Comparison of ENCODE assay signal across 28 cellular contexts in the genomic region with DNA sequence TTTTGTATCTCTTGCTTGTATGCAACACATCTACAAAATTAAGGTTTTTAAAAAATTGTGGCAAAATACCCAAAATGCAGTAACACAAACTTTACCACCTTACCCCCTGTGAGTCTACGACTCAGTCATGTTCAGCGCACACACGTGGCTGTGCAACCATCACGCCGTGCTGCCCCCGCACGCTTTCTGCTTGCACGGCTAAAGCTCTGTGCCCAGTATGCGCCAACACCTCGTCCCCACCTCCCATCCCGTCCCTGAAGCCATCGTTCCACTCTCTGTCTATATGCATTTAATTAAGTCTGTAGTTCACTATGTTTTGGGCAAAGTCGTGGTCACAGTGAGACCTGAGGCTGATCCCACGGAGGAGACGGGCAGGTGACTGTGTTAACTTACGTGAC. TPM values are rescaled to one million over a fixed set of nuclear protein-coding genes. Genes with fewer than 3 reads are reported as not detected.
"Had no signal": no experiment of that assay in that cellular context is flagged by ENCODE, and none has a peak within 500 bp of the region (broad histone marks: within the 10 kb centered on the region; RNA-seq: fewer than 3 reads in every experiment).

No MANE protein-coding gene starts in this region.

- ATAC-seq: left colon, natural killer cell, pancreas, right cardiac atrium, sciatic nerve had no signal

- H3K27me3 Mint-ChIP-seq: naive B cell; stimulated activated naive CD8-positive, alpha-beta T cell treated with anti-CD3 and anti-CD28 coated beads, Interleukin-15, Interleukin-2, amounts not matched to agents 100 ng/mL and 50 ng/mL, for 24 hours had no signal

- H3K36me3 ChIP-seq: left ventricle myocardium inferior, neural progenitor cell, pancreas, prostate gland, tibial nerve, uterus had no signal

- H2AFZ ChIP-seq: neural progenitor cell had no signal

- H3K27me3 ChIP-seq: pancreas, tibial nerve, uterus had no signal

- H3K27ac Mint-ChIP-seq: mesothelial cell of epicardium; naive B cell; natural killer cell; nephron progenitor cell; neural progenitor cell; stimulated activated effector memory CD8-positive, alpha-beta T cell treated with anti-CD3 and anti-CD28 coated beads, Interleukin-12 subunit alpha, Interleukin-12 subunit beta, amount 100 ng/mL, for 72 hours; stimulated activated naive CD8-positive, alpha-beta T cell treated with anti-CD3 and anti-CD28 coated beads, Interleukin-15, Interleukin-2, amounts not matched to agents 100 ng/mL and 50 ng/mL, for 24 hours had no signal

- DNase-seq: head of caudate nucleus; hippocampal formation; kidney; left colon; left ventricle myocardium inferior; mesendoderm; naive B cell; natural killer cell; nephron progenitor cell; pancreas; retina; right cardiac atrium; stimulated activated CD4-positive, alpha-beta T cell treated with anti-CD3 and anti-CD28 coated beads, Interleukin-12 subunit alpha, Interleukin-12 subunit beta, amount 100 ng/mL, for 4 hours; stimulated activated CD4-positive, alpha-beta T cell treated with anti-CD3 and anti-CD28 coated beads, Interleukin-15, amount 100 ng/mL, for 24 hours; stimulated activated CD4-positive, alpha-beta T cell treated with anti-CD3 and anti-CD28 coated beads, Interleukin-2, amount 100 ng/mL, for 24 hours; stimulated activated CD4-positive, alpha-beta T cell treated with anti-CD3 and anti-CD28 coated beads, Interleukin-4, amount 100 ng/mL, for 1 hour; stimulated activated naive CD4-positive, alpha-beta T cell; uterus had no signal

- H3K4me3 ChIP-seq: left ventricle myocardium inferior, lung, neural progenitor cell, pancreas, prostate gland, skin epidermis, tibial nerve, uterus had no signal

- H3K4me1 Mint-ChIP-seq: mesothelial cell of epicardium; naive B cell; natural killer cell; stimulated activated effector memory CD8-positive, alpha-beta T cell treated with anti-CD3 and anti-CD28 coated beads, Interleukin-12 subunit alpha, Interleukin-12 subunit beta, amount 100 ng/mL, for 72 hours had no signal

- H3K9me3 Mint-ChIP-seq: natural killer cell had no signal

- H3K4me2 ChIP-seq: neural progenitor cell had no signal

- H3K4me3 Mint-ChIP-seq: mesothelial cell of epicardium; natural killer cell; nephron progenitor cell; neural progenitor cell; stimulated activated effector memory CD8-positive, alpha-beta T cell treated with anti-CD3 and anti-CD28 coated beads, Interleukin-12 subunit alpha, Interleukin-12 subunit beta, amount 100 ng/mL, for 72 hours; stimulated activated naive CD8-positive, alpha-beta T cell treated with anti-CD3 and anti-CD28 coated beads, Interleukin-15, Interleukin-2, amounts not matched to agents 100 ng/mL and 50 ng/mL, for 24 hours had no signal

- H3K36me3 Mint-ChIP-seq: mesothelial cell of epicardium; naive B cell; natural killer cell; stimulated activated effector memory CD8-positive, alpha-beta T cell treated with anti-CD3 and anti-CD28 coated beads, Interleukin-12 subunit alpha, Interleukin-12 subunit beta, amount 100 ng/mL, for 72 hours had no signal

- H3K9me3 ChIP-seq: pancreas, prostate gland, uterus had no signal

- H3K27ac ChIP-seq: left ventricle myocardium inferior, neural progenitor cell, pancreas, prostate gland, skin epidermis, tibial nerve, uterus had no signal

- H3K9ac ChIP-seq: neural progenitor cell had no signal

- H3K4me1 ChIP-seq: left ventricle myocardium inferior, pancreas, prostate gland, tibial nerve, uterus had no signal

RNA-seq across cellular contexts. Expression of a gene that starts 36.4 kb away (rescaled TPM):
- total RNA-seq: mononuclear cell, natural killer cell had no signal
